In the genomic region with DNA sequence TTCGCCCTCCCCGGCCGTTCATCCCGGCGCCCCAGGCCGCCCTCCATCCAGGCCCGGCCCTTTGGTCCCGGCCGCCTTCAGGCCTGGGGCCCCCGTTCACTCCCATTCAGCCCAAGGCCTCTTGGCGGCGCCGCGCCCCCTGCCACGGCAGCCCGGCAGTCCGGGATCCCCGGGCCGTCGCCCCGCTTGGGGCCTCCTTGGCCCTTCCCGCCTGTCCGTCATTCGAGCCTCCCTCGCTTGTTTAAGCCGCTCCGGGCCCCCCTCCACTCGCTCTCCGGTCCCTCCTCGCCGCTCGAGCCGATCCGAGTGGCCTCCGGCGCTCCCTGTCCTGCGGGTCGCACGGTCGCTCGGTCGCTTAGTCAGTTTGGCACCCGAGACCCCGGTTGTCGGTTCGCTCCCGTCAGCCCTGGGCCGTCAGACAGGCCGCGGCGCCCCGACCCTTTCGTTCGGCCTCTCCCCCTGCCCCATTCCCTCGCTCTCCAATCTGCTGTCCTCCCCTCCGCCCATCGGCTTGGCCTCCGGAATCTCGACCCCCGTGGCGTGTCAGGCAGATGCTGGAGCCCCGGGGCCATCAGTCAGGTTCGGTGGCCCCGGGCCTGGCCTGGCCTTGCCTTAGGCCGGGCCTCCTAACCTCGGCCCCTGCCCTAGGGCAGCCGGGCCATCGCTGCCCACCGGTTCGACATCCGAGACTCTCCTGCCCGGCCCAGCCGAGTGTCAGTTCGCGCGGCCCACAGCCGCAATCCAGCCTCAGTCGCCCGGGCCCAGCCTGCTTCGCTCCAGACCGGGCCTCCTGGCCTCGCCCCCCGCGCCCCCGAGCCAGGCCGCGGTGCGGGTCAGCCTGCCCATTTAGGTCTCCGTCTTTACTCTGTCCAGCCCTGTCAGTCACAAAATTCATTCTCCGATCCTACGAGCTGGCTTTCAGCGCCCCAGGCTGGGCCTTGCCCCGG, we compare ENCODE assay signal across 8 cellular contexts. TPM values are rescaled to one million over a fixed set of nuclear protein-coding genes. Genes with fewer than 3 reads are reported as not detected.
A peak's percentile ranks its signal among the peaks of the same experiment; 100 is the strongest.
DNase-seq lines count a peak whose midpoint lies in the region; ATAC-seq lines count a peak whose summit lies in the region.

No MANE protein-coding gene starts in this region.

- peaks cover 0 to 12% (median 6%) of the 10 kb centered on the region in 5 donors for H3K36me3 Mint-ChIP-seq in naive thymus-derived CD4-positive, alpha-beta T cell

- DNase-seq in NCI-H1694 (lab: John Stamatoyannopoulos, UW) = peak; percentile 4
- DNase-seq in NCI-H1694 treated with DMSO at 0.1 percent for 48 hours (lab: John Stamatoyannopoulos, UW) = no peak
- peak; percentile 44 to 61 for DNase-seq in NOMO-1 (lab: John Stamatoyannopoulos, UW; ENCODE audit: unreplicated experiment in 2 of 2)
- peak; percentile 26 for DNase-seq in activated T-helper 1 cell treated with Interleukin-2 at 50 U/mL for 16 hours (ENCODE audit: low read depth)
- DNase-seq in fibroblast of gingiva (ENCODE audit: low read depth) = peak; percentile 65
- peak; percentile 33 to 71 (median 50) for DNase-seq in naive thymus-derived CD4-positive, alpha-beta T cell

- peak overlapping the region; percentile 83 for H3K4me3 ChIP-seq in naive thymus-derived CD4-positive, alpha-beta T cell (ENCODE audit: low read length)
- peak overlapping the region; percentile 91 to 96 for H3K4me3 ChIP-seq in stomach smooth muscle (ENCODE audit: low read length in 2 of 2)

- peak overlapping the region; percentile 98 for H3K27ac ChIP-seq in naive thymus-derived CD4-positive, alpha-beta T cell (ENCODE audit: low read depth, low read length)
- H3K27ac ChIP-seq in stomach smooth muscle (ENCODE audit: low read length) = peak overlapping the region; percentile 98

- H3K4me3 Mint-ChIP-seq in naive thymus-derived CD4-positive, alpha-beta T cell = peak overlapping the region; percentile 94 to 99 (median 98)

- H3K9ac ChIP-seq in stomach smooth muscle (ENCODE audit: low read length in 2 of 2) = peak overlapping the region; percentile 98

- POLR2A ChIA-PET in naive thymus-derived CD4-positive, alpha-beta T cell (lab: Charles Lee) = interaction anchor here (0.8 to 1.6 kb wide), 8 partner anchors 25 to 616 kb away, joined by 3 to 12 read pairs (median 4); a partner anchor contains a TSS

- peaks cover 0 to 2% (median 0%) of the 10 kb centered on the region in 5 donors for H3K27me3 Mint-ChIP-seq in naive thymus-derived CD4-positive, alpha-beta T cell

- ATAC-seq in HG02763 (IDR thresholded peaks at IDR 0.05; ENCODE audit: unreplicated experiment) = peak; percentile 29
- ATAC-seq in naive thymus-derived CD4-positive, alpha-beta T cell = peak; percentile 19

- no peaks in the 10 kb centered on the region for H3K9me3 ChIP-seq in naive thymus-derived CD4-positive, alpha-beta T cell (ENCODE audit: control insufficient read depth in 2 of 3, low read length in 3 of 3)
- no peaks in the 10 kb centered on the region for H3K9me3 ChIP-seq in stomach smooth muscle (ENCODE audit: control insufficient read depth in 2 of 2, low read length in 2 of 2)

- peak overlapping the region; percentile 95 to 99 (median 97) for H3K27ac Mint-ChIP-seq in naive thymus-derived CD4-positive, alpha-beta T cell

- peaks cover 19 to 32% of the 10 kb centered on the region in 2 donors for H3K4me1 ChIP-seq in naive thymus-derived CD4-positive, alpha-beta T cell (ENCODE audit: control insufficient read depth in 2 of 2, insufficient read depth in 2 of 2, low read length in 2 of 2)
- peaks cover 35% of the 10 kb centered on the region for H3K4me1 ChIP-seq in stomach smooth muscle (ENCODE audit: control insufficient read depth, insufficient read depth, low read length)

- no peaks in the 10 kb centered on the region for H3K9me3 Mint-ChIP-seq in naive thymus-derived CD4-positive, alpha-beta T cell

- no peaks in the 10 kb centered on the region for H3K27me3 ChIP-seq in naive thymus-derived CD4-positive, alpha-beta T cell (ENCODE audit: control insufficient read depth in 2 of 2, insufficient read depth in 2 of 2, low read length in 2 of 2)
- no peaks in the 10 kb centered on the region for H3K27me3 ChIP-seq in stomach smooth muscle (ENCODE audit: control insufficient read depth in 1 of 2, insufficient read depth in 2 of 2, low read length in 2 of 2)

- CTCF ChIA-PET in naive thymus-derived CD4-positive, alpha-beta T cell (lab: Charles Lee) = interaction anchor here (0.9 to 1.5 kb wide), 3 partner anchors 45 to 57 kb away, joined by 3 to 6 read pairs (median 5); no protein-coding TSS in a partner anchor

- peaks cover 0 to 19% (median 5%) of the 10 kb centered on the region in 3 experiments for H3K36me3 ChIP-seq in naive thymus-derived CD4-positive, alpha-beta T cell (ENCODE audit: control insufficient read depth in 2 of 3, insufficient read depth in 3 of 3, low read length in 3 of 3)
- peaks cover 8% of the 10 kb centered on the region in 2 donors for H3K36me3 ChIP-seq in stomach smooth muscle (ENCODE audit: control insufficient read depth in 2 of 2, insufficient read depth in 2 of 2, low read length in 2 of 2)

- peaks cover 26 to 56% (median 40%) of the 10 kb centered on the region in 7 donors for H3K4me1 Mint-ChIP-seq in naive thymus-derived CD4-positive, alpha-beta T cell

- intact Hi-C loops in naive thymus-derived CD4-positive, alpha-beta T cell (cut with micrococcal nuclease) = loop anchor here (1.0 to 5.0 kb wide), 9 partner anchors 16 to 616 kb away; a partner anchor contains a TSS

RNA-seq across cellular contexts. Expression of a gene that starts 1.1 kb away (rescaled TPM):
- total RNA-seq in naive thymus-derived CD4-positive, alpha-beta T cell = 10 to 100 TPM; 34.4 to 50.5 (median 37.2) TPM
- 10 to 100 TPM; 52.0 to 63.4 TPM for polyA plus RNA-seq in naive thymus-derived CD4-positive, alpha-beta T cell

RNA-seq across cellular contexts. Expression of a gene that starts 1.1 kb away (rescaled TPM):
- total RNA-seq in naive thymus-derived CD4-positive, alpha-beta T cell = 100 to 1,000 TPM; 107 to 260 (median 127) TPM
- 100 to 1,000 TPM; 303 to 332 TPM for polyA plus RNA-seq in naive thymus-derived CD4-positive, alpha-beta T cell

RNA-seq across cellular contexts. Expression of a gene that starts 38.2 kb away (rescaled TPM):
- total RNA-seq in naive thymus-derived CD4-positive, alpha-beta T cell = 10 to 100 TPM; 27.1 to 30.7 (median 29.0) TPM
- 10 to 100 TPM; 10.2 to 17.3 TPM for polyA plus RNA-seq in naive thymus-derived CD4-positive, alpha-beta T cell

RNA-seq across cellular contexts. Expression of a gene that starts 54.8 kb away (rescaled TPM):
- total RNA-seq in naive thymus-derived CD4-positive, alpha-beta T cell = 10 to 100 TPM in 1 of 5 experiments, 1 to 10 TPM in 3, under 1 TPM in 1; 0.94 to 31.9 (median 2.1) TPM
- 1 to 10 TPM in 1 of 2 donors, not detected in 1; 1.2 TPM for polyA plus RNA-seq in naive thymus-derived CD4-positive, alpha-beta T cell
